ENCODE assay signal across 8 cellular contexts in the genomic region with DNA sequence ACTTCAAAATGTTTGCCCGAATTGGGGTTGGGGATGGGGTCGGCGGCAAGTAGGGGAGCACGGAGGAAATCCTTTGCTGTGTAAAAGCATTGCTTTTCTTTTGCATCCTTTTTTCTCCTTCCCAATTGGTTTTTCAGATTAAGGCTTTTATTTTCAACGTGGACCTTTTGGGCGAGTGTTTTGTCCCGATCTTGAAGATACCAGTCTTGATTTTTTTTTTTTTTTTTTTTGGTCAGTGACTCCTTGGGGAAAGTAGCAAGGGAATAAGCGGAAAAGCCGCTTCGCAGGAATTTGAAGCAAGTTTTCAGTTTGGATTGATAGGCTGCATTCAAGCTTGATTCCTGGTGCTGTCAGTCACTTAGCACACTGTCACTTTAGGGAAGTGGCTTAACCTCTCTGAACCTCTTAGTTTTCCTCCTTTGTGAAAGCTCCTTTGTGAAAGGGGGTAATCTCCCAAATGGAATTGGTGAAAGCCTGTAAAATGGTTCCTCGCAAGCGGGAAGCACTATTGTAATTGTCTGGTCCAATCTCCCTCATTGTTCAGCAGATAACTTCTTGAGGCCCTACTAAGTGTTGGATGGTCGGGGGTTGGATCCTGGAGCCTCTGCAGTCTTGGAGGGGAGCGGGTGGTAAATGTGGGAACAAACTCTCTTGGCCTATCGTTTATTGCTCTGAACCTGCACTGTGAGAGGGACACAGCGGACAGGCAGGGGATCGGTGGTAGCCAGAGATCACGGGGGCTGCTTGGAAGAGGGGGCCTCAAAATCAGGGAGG. TPM values are rescaled to one million over a fixed set of nuclear protein-coding genes. Genes with fewer than 3 reads are reported as not detected.
DNase-seq lines count a peak whose midpoint lies in the region; FAIRE-seq and TF ChIP-seq lines count a peak whose summit lies in the region.

No MANE protein-coding gene starts in this region.

- DNase-seq in CD14-positive monocyte (ENCODE audit: low spot score): no peak
- no peak for DNase-seq in Jurkat, Clone E6-1 (ENCODE audit: low read depth, low spot score)
- peak; percentile 31 for DNase-seq in astrocyte of the hippocampus (ENCODE audit: low read depth, low spot score)
- peak; percentile 15 to 41 for DNase-seq in lung microvascular endothelial cell (ENCODE audit: low read depth in 2 of 2)
- DNase-seq in uterus: no peak
- DNase-seq in GM19239 (ENCODE audit: insufficient read length, low spot score): no peak
- DNase-seq in HCEC 1CT: no peak
- no peak for DNase-seq in GM10248 (ENCODE audit: extremely low spot score)

- peaks cover 0 to 6% of the 10 kb centered on the region in 2 donors for H3K4me1 ChIP-seq in uterus

- peak overlapping the region; percentile 84 to 94 (median 87) for H3K27ac Mint-ChIP-seq in CD14-positive monocyte

- no peaks in the 10 kb centered on the region for H3K36me3 ChIP-seq in uterus

- no peaks in the 10 kb centered on the region for H3K27me3 ChIP-seq in uterus

- H3K27me3 Mint-ChIP-seq in CD14-positive monocyte (ENCODE audit: low read depth in 3 of 3): peaks cover 0 to 2% (median 0%) of the 10 kb centered on the region in 3 donors

- TF ChIP-seq POLR2A in uterus (IDR thresholded peaks at IDR 0.05): no peak

- H3K36me3 Mint-ChIP-seq in CD14-positive monocyte: peaks cover 0 to 11% of the 10 kb centered on the region in 2 donors

- H3K4me3 Mint-ChIP-seq in CD14-positive monocyte: peak overlapping the region; percentile 96 to 97

- H3K9me3 ChIP-seq in uterus: no peaks in the 10 kb centered on the region

- FAIRE-seq in GM19239 (lab: Jason Lieb, UNC): no peak

- intact Hi-C loops in CD14-positive monocyte (cut with micrococcal nuclease): no loop called here
- intact Hi-C loops in uterus (cut with DNase I; ENCODE audit: low total_unique reads): no loop called here

- no peak for TF ChIP-seq CTCF in CD14-positive monocyte (IDR thresholded peaks at IDR 0.05)
- TF ChIP-seq CTCF in uterus (IDR thresholded peaks at IDR 0.05): no peak
- no peak for TF ChIP-seq CTCF in GM10248 (IDR thresholded peaks at IDR 0.05; ENCODE audit: control extremely low read depth, extremely low read depth, low read depth, missing control alignments)

- H3K4me3 ChIP-seq in Jurkat, Clone E6-1 (ENCODE audit: low read length): peak overlapping the region; percentile 68
- H3K4me3 ChIP-seq in uterus: peak overlapping the region; percentile 63 to 87

- peaks cover 30% of the 10 kb centered on the region for H3K4me1 Mint-ChIP-seq in CD14-positive monocyte

- CTCF ChIA-PET in GM10248 (lab: Yijun Ruan, JAX): interaction anchor here (1.6 to 1.9 kb wide), 4 partner anchors 12 to 25 kb away, joined by 3 to 11 read pairs (median 6); no protein-coding TSS in a partner anchor

- POLR2A ChIA-PET in GM10248 (lab: Yijun Ruan, JAX): no interaction called here

- H3K9me3 Mint-ChIP-seq in CD14-positive monocyte: peaks cover 0 to 1% (median 0%) of the 10 kb centered on the region in 7 donors

- peak overlapping the region; percentile 92 to 93 for H3K27ac ChIP-seq in uterus

RNA-seq across cellular contexts. Expression of a gene that starts 1.1 kb away (rescaled TPM):
- 1 to 10 TPM; 5.1 to 7.0 TPM for polyA plus RNA-seq in CD14-positive monocyte
- polyA plus RNA-seq in Jurkat, Clone E6-1 (2012; ENCODE audit: insufficient read depth, insufficient read length): 243 TPM
- total RNA-seq in lung microvascular endothelial cell: 43.2 and 46.8 TPM in 2 replicates
- 10 to 100 TPM; 44.6 to 78.7 (median 76.2) TPM for total RNA-seq in uterus

RNA-seq across cellular contexts. Expression of a gene that starts 33.3 kb away (rescaled TPM):
- 10 to 100 TPM; 14.1 to 18.7 TPM for polyA plus RNA-seq in CD14-positive monocyte
- polyA plus RNA-seq in Jurkat, Clone E6-1 (2012; ENCODE audit: insufficient read depth, insufficient read length): 26.0 TPM
- 24.0 and 32.7 TPM in 2 replicates for total RNA-seq in lung microvascular endothelial cell
- 10 to 100 TPM in 3 of 4 donors, 1 to 10 TPM in 1; 7.6 to 40.5 (median 28.5) TPM for total RNA-seq in uterus

RNA-seq across cellular contexts. Expression of a gene that starts 33.5 kb away (rescaled TPM):
- polyA plus RNA-seq in CD14-positive monocyte: 10 to 100 TPM; 12.3 to 15.5 TPM
- polyA plus RNA-seq in Jurkat, Clone E6-1 (2012; ENCODE audit: insufficient read depth, insufficient read length): 32.6 TPM
- 54.9 and 81.3 TPM in 2 replicates for total RNA-seq in lung microvascular endothelial cell
- 100 to 1,000 TPM in 1 of 4 donors, 10 to 100 TPM in 3; 40.5 to 100 (median 71.0) TPM for total RNA-seq in uterus

Comparison
In these comparisons a context has a peak if more than half of its experiments do, and no peak if none do; other contexts are left out.
1. DNase-seq: peak in astrocyte of the hippocampus (single experiment) and lung microvascular endothelial cell (2 of 2); none in CD14-positive monocyte (single experiment), Jurkat, Clone E6-1 (single experiment), uterus (0 of 2), GM19239 (single experiment), HCEC 1CT (single experiment) and GM10248 (single experiment).